25 cellular contexts compared by ENCODE assay signal in the genomic region with DNA sequence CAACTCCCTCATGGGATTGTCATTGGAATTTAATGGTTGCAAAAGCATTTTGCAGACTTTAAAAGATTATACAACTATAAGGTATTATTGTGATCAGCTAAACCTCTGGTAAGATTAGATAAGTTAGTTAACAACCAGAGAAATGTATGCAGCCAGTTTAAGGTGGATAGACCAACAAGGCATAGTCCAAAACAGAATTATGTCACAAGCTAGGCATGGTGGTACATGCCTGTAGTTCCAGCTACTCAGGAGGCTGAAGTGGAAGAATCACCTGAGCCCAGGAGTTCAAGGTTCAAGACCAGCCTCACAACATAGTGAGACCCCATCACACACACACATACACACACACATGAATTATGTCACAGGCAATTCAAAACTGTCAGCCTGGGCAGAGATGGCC. TPM values are rescaled to one million over a fixed set of nuclear protein-coding genes. Genes with fewer than 3 reads are reported as not detected.
DNase-seq lines count a peak whose midpoint lies in the region; ATAC-seq, FAIRE-seq and TF ChIP-seq lines count a peak whose summit lies in the region.
"Had no signal": no experiment of that assay in that cellular context is flagged by ENCODE, and none has a peak within 500 bp of the region (broad histone marks: within the 10 kb centered on the region; RNA-seq: fewer than 3 reads in every experiment).

No MANE protein-coding gene starts in this region.

- ATAC-seq in HepG2 (peak; percentile 61; the same call in 2 of the 3 replicates), Right ventricle myocardium inferior (no peak)
- ATAC-seq: A549, HCT116 had no signal

- TF ChIP-seq POLR2A in GM12891 (IDR thresholded peaks at IDR 0.05; ENCODE audit: low read depth, low read length) (no peak), HepG2 (IDR thresholded peaks at IDR 0.05; ENCODE audit: insufficient read depth in 1 of 2, low read depth in 2 of 2, low read length in 2 of 2) (no peak)

- POLR2A ChIA-PET in HepG2 (lab: Yijun Ruan, JAX) = no interaction called here

- BruUV-seq in HepG2 (replicated peaks; lab: Mats Ljungman, UMichigan) = no TSS peak

- no peak for TF ChIP-seq RAD21 in HepG2 (CRISPR knock-in tag; IDR thresholded peaks at IDR 0.05)

- H3K4me3 ChIP-seq in hepatocyte (no peak overlapping the region), HepG2 (replicated peaks in 1 of 3; ENCODE audit: insufficient read depth in 1 of 3, low read depth in 2 of 3, low read length in 3 of 3) (no peak overlapping the region)
- H3K4me3 ChIP-seq: A549; BLaER1 treated with 17β-estradiol and CSF1 and Interleukin-3, amounts not matched to agents 10 nM and 100 nM; GM23248 had no signal

- H3K4me2 ChIP-seq in hepatocyte (no peak overlapping the region), HepG2 (ENCODE audit: low read depth, low read length) (0 out of 2 replicates have a peak overlapping the region, but pooled peaks have one; percentile 12)
- H3K4me2 ChIP-seq: A549; BLaER1 treated with 17β-estradiol and CSF1 and Interleukin-3, amounts not matched to agents 10 nM and 100 nM had no signal

- peak overlapping the region; percentile 88 for H3K27ac ChIP-seq in hepatocyte
- no peak overlapping the region for H3K27ac ChIP-seq in HepG2 (ENCODE audit: extremely low read length, insufficient read depth, low read length)
- H3K27ac ChIP-seq: A549; BLaER1 treated with 17β-estradiol and CSF1 and Interleukin-3, amounts not matched to agents 10 nM and 100 nM; GM23248 had no signal

- no peaks in the 10 kb centered on the region for H4K20me1 ChIP-seq in hepatocyte (ENCODE audit: insufficient read depth, poor library complexity, severe bottlenecking)
- no peaks in the 10 kb centered on the region for H4K20me1 ChIP-seq in HepG2 (ENCODE audit: insufficient read depth, low read length)
- H4K20me1 ChIP-seq: BLaER1 treated with 17β-estradiol and CSF1 and Interleukin-3, amounts not matched to agents 10 nM and 100 nM had no signal

- in situ Hi-C loops in HepG2 (cut with HindIII; ENCODE audit: extremely low pct_ligation_motif_present, low pct_unique_long_range_greater_than_20kb) = no loop called here

- TF ChIP-seq CTCF in hepatocyte (IDR thresholded peaks at IDR 0.05; ENCODE audit: poor library complexity) = no peak
- no peak for TF ChIP-seq CTCF in HepG2 (CRISPR knock-in tag; IDR thresholded peaks at IDR 0.05)

- no peaks in the 10 kb centered on the region for H3K9me3 ChIP-seq in hepatocyte (ENCODE audit: low read depth)
- H3K9me3 ChIP-seq in HepG2 (ENCODE audit: low read length) = no peaks in the 10 kb centered on the region
- H3K9me3 ChIP-seq: A549; BE2C; BLaER1 treated with 17β-estradiol and CSF1 and Interleukin-3, amounts not matched to agents 10 nM and 100 nM had no signal

- H3K4me1 ChIP-seq in hepatocyte (ENCODE audit: insufficient read depth) (no peaks in the 10 kb centered on the region), HepG2 (ENCODE audit: insufficient read depth, low read length) (peaks cover 21% of the 10 kb centered on the region)
- H3K4me1 ChIP-seq: A549; BE2C; BLaER1 treated with 17β-estradiol and CSF1 and Interleukin-3, amounts not matched to agents 10 nM and 100 nM had no signal

- DNase-seq in GM12891 (ENCODE audit: insufficient read length, low spot score) = no peak
- DNase-seq in hepatocyte (ENCODE audit: low spot score) = peak; percentile 10
- no peak for DNase-seq in HepG2 (ENCODE audit: low spot score)
- no peak for DNase-seq in NCI-H2029 treated with DMSO at 0.1 percent for 48 hours (lab: John Stamatoyannopoulos, UW)
- DNase-seq in Right ventricle myocardium inferior (ENCODE audit: missing footprints) = no peak
- DNase-seq in H4 (ENCODE audit: low spot score) = no peak
- DNase-seq in activated gamma-delta T cell treated with Interleukin-2 at 50 U/mL for 16 hours = no peak
- DNase-seq: 8988T; ACHN; AML-193; BE2C; Calu3; CD4-positive, alpha-beta T cell; CD8-positive, alpha-beta memory T cell; DMS53; DMS79 treated with DMSO at 0.1 percent for 48 hours; GF-D8; GM23248; H9 had no signal

- TF ChIP-seq EP300 in HepG2 (IDR thresholded peaks at IDR 0.05; ENCODE audit: low read depth in 2 of 2, low read length in 2 of 2) = no peak
- TF ChIP-seq EP300 in HepG2 (CRISPR knock-in tag; IDR thresholded peaks at IDR 0.05; ENCODE audit: borderline replicate concordance) = no peak

- no peaks in the 10 kb centered on the region for H3K27me3 ChIP-seq in hepatocyte
- no peaks in the 10 kb centered on the region for H3K27me3 ChIP-seq in HepG2 (ENCODE audit: control insufficient read depth in 1 of 2, insufficient read depth in 2 of 2, low read length in 2 of 2)
- H3K27me3 ChIP-seq: BE2C; BLaER1 treated with 17β-estradiol and CSF1 and Interleukin-3, amounts not matched to agents 10 nM and 100 nM had no signal

- intact Hi-C loops in HepG2 (cut with micrococcal nuclease; ENCODE audit: unreplicated experiment) (no loop called here), Right ventricle myocardium inferior (cut with DNase I) (no loop called here)

- FAIRE-seq in GM12891 (lab: Jason Lieb, UNC) (peak; percentile 74), HepG2 (lab: Jason Lieb, UNC) (no peak)
- FAIRE-seq: GM12892, H1 had no signal

- H3K9me2 ChIP-seq in hepatocyte (replicated peaks; ENCODE audit: insufficient read depth) = no peaks in the 10 kb centered on the region

- H3K36me3 ChIP-seq in hepatocyte (replicated peaks; ENCODE audit: insufficient read depth, low read depth) (no peaks in the 10 kb centered on the region), HepG2 (replicated peaks in 1 of 2; ENCODE audit: control insufficient read depth in 1 of 2, insufficient read depth in 2 of 2, low read length in 2 of 2) (no peaks in the 10 kb centered on the region)
- H3K36me3 ChIP-seq: BE2C; BLaER1 treated with 17β-estradiol and CSF1 and Interleukin-3, amounts not matched to agents 10 nM and 100 nM had no signal

- H3K9ac ChIP-seq in HepG2 (ENCODE audit: insufficient read depth, low read depth, low read length) = no peak overlapping the region
- H3K9ac ChIP-seq: BLaER1 treated with 17β-estradiol and CSF1 and Interleukin-3, amounts not matched to agents 10 nM and 100 nM; GM23248 had no signal

- no peak overlapping the region for H2AFZ ChIP-seq in hepatocyte
- no peak overlapping the region for H2AFZ ChIP-seq in HepG2 (ENCODE audit: low read length)
- H2AFZ ChIP-seq: GM23248 had no signal

- CTCF ChIA-PET in HepG2 (lab: Yijun Ruan, JAX; ENCODE audit: low intra/inter-chr PET ratio, low total read pairs) = no interaction called here

- H3K79me2 ChIP-seq in hepatocyte (no peaks in the 10 kb centered on the region), HepG2 (ENCODE audit: insufficient read depth, low read length) (no peaks in the 10 kb centered on the region)

TF ChIP-seq in GM12891, 5 proteins besides CTCF, POLR2A, EP300 and RAD21:
- TF ChIP-seq POLR2AphosphoS5 (IDR thresholded peaks at IDR 0.05; ENCODE audit: low read depth, low read length) = no peak
- no peak for TF ChIP-seq PAX5 (IDR thresholded peaks at IDR 0.05; ENCODE audit: insufficient read depth, low read length, severe bottlenecking)
- no peak for TF ChIP-seq SPI1 (IDR thresholded peaks at IDR 0.05; ENCODE audit: low read depth, low read length)
- no peak for TF ChIP-seq TAF1 (IDR thresholded peaks at IDR 0.05; ENCODE audit: low read depth, low read length)
- TF ChIP-seq POU2F2 (IDR thresholded peaks at IDR 0.05; ENCODE audit: low read depth, low read length) = no peak

TF ChIP-seq in HepG2, 621 proteins besides CTCF, POLR2A, EP300 and RAD21 (continues in another document):
- TF ChIP-seq NFATC3 (CRISPR knock-in tag; IDR thresholded peaks at IDR 0.05) (no peak), ZNF331 (CRISPR knock-in tag; IDR thresholded peaks at IDR 0.05) (no peak), YY1 (IDR thresholded peaks at IDR 0.05; ENCODE audit: insufficient read depth, insufficient replicate concordance, low read depth, low read length) (no peak), ISX (CRISPR knock-in tag; conservative IDR thresholded peaks at IDR 0.05) (no peak), MTERF4 (CRISPR knock-in tag; IDR thresholded peaks at IDR 0.05) (no peak)

RNA-seq across cellular contexts. Expression of gene KLHL13, which starts 54.7 kb away (rescaled TPM):
- 7.7 TPM for polyA plus RNA-seq in GM12891 (2012; ENCODE audit: low read depth, missing spikeins)
- total RNA-seq in hepatocyte (44.9 and 49.4 TPM in 2 replicates), HepG2 (2016; rRNA removed; fragmentation: Illumina TruSeq; extraction: Trizol) (1.6 and 2.4 TPM in 2 replicates), Right ventricle myocardium inferior (6.0 TPM)
- polyA plus RNA-seq in hepatocyte (12.3 and 18.5 TPM in 2 replicates), HepG2 (2011; rRNA removed) (0.28 and 0.30 TPM in 2 replicates)
- total RNA-seq in HepG2 (2016; cell fraction: cytosol; rRNA removed; fragmentation: Illumina TruSeq; extraction: Trizol; ENCODE audit: low read depth) = 0.26 and 0.30 TPM in 2 replicates
- total RNA-seq in HepG2 (2016; cell fraction: insoluble cytoplasmic fraction; rRNA removed; fragmentation: Illumina TruSeq; extraction: Trizol) = 1.5 and 2.8 TPM in 2 replicates
- 0.68 and 0.69 TPM in 2 replicates for total RNA-seq in HepG2 (2016; cell fraction: membrane; rRNA removed; fragmentation: Illumina TruSeq; extraction: Trizol)
- total RNA-seq in HepG2 (2016; cell fraction: nucleus; rRNA removed; fragmentation: Illumina TruSeq; extraction: Trizol) = 1.1 TPM in 2 replicates
- polyA plus RNA-seq in HepG2 (2011; cell fraction: cytosol; rRNA removed) = 0.19 and 0.37 TPM in 2 replicates
- polyA plus RNA-seq in HepG2 (2011; cell fraction: nucleus; rRNA removed) = 0.13 and 0.21 TPM in 2 replicates
- 0.24 and 0.44 TPM in 2 replicates for polyA plus RNA-seq in HepG2 (2012)
- polyA plus RNA-seq in HepG2 (2016; cell fraction: cytosol; fragmentation: Illumina TruSeq; extraction: Trizol; ENCODE audit: low read depth) = 0.11 and 0.12 TPM in 2 replicates
- 2.1 and 2.4 TPM in 2 replicates for polyA plus RNA-seq in HepG2 (2016; cell fraction: insoluble cytoplasmic fraction; fragmentation: Illumina TruSeq; extraction: Trizol; ENCODE audit: low read depth)
- 0.22 and 0.44 TPM in 2 replicates for polyA plus RNA-seq in HepG2 (2016; cell fraction: membrane; fragmentation: Illumina TruSeq; extraction: Trizol; ENCODE audit: low read depth)
- polyA plus RNA-seq in HepG2 (2016; cell fraction: nucleus; fragmentation: Illumina TruSeq; extraction: Trizol; ENCODE audit: insufficient read depth, low read depth) = 0.86 and 1.0 TPM in 2 replicates
- polyA minus RNA-seq in HepG2 (2011; rRNA and poly(A)+ RNA removed; ENCODE audit: low replicate concordance) = 0.28 and 31.6 TPM in 2 replicates
- not detected in 2 replicates for polyA minus RNA-seq in HepG2 (2011; cell fraction: cytosol; rRNA and poly(A)+ RNA removed)
- 0.39 and 1.1 TPM in 2 replicates for polyA minus RNA-seq in HepG2 (2011; cell fraction: nucleus; rRNA and poly(A)+ RNA removed)
- total RNA-seq in H4 (2014; rRNA removed; shearing (Covaris generic)) = 9.8 and 12.7 TPM in 2 replicates
- total RNA-seq: G401 had no signal
- polyA plus RNA-seq: GM23248 had no signal
